ENCODE assay signal across 8 cellular contexts in the genomic region with DNA sequence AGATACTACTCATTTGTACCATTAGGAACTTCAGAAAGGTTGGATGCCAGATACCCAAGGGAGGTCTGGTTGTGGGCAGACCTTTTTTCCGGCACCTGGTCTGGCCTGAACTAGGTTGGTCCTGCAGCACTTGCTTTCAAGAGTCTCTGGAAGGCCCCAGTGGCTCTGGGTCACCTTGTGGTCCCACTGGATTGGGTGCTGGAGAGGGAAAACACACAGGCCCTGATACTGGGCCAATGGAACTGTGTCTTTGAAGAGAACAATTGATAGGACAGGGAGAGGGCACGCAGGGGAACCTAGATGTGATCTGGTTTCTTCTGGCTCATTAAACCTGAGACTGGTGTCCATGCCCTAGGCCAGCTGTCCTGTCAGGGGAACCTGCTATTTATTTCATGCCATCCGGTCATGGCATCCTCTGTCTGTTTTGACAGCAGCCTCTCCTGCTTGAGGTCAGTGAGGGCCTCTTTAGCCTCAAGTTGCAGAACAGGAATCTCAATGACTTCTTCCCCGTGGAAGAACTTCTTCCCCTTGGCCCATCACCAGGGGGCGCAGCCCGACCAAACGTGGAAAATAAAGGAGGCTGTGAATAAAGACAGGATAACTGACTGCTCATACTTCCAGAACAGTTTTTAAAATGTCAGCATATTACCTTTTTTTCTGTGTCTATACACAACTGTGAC. TPM values are rescaled to one million over a fixed set of nuclear protein-coding genes. Genes with fewer than 3 reads are reported as not detected.
DNase-seq lines count a peak whose midpoint lies in the region; ATAC-seq and TF ChIP-seq lines count a peak whose summit lies in the region.

No MANE protein-coding gene starts in this region.

- no peak overlapping the region for H4K5ac ChIP-seq in H9 (ENCODE audit: insufficient read length, low read depth, low read length)

- H3K4me1 Mint-ChIP-seq in H9, result no peaks in the 10 kb centered on the region
- no peaks in the 10 kb centered on the region for H3K4me1 Mint-ChIP-seq in activated CD8-positive, alpha-beta T cell treated with anti-CD3 and anti-CD28 coated beads for 36 hours (ENCODE audit: low read depth)
- H3K4me1 Mint-ChIP-seq in effector memory CD8-positive, alpha-beta T cell (ENCODE audit: low read depth in 2 of 2), result no peaks in the 10 kb centered on the region
- H3K4me1 Mint-ChIP-seq in mesothelial cell of epicardium, result peaks cover 2% of the 10 kb centered on the region

- no peak overlapping the region for H3K27ac ChIP-seq in H9 (ENCODE audit: insufficient read length, low read depth, low read length)

- DNase-seq in AG20443 (ENCODE audit: low spot score), result peak; percentile 90
- peak; percentile 71 for DNase-seq in H9
- DNase-seq in NCI-H774 (lab: John Stamatoyannopoulos, UW), result peak; percentile 67
- DNase-seq in activated CD8-positive, alpha-beta T cell treated with anti-CD3 and anti-CD28 coated beads for 36 hours, result peak; percentile 73
- DNase-seq in effector memory CD8-positive, alpha-beta T cell, result peak; percentile 13 to 34 (median 19)
- DNase-seq in mesothelial cell of epicardium (ENCODE audit: low spot score in 2 of 2, unreplicated experiment in 2 of 2), result peak; percentile 52 to 88
- peak; percentile 40 for DNase-seq in stimulated activated CD8-positive, alpha-beta memory T cell treated with anti-CD3 and anti-CD28 coated beads, Interleukin-7, amount 100 ng/mL, for 24 hours (ENCODE audit: low read depth)

- no peak overlapping the region for H3K4me2 ChIP-seq in H9 (ENCODE audit: insufficient read depth, insufficient read length, low read length)

- H3K9ac ChIP-seq in H9 (ENCODE audit: extremely low read depth, insufficient read length, low read length), result no peak overlapping the region

- no peak overlapping the region for H3K4ac ChIP-seq in H9 (ENCODE audit: low read depth, low read length)

- H3K4me1 ChIP-seq in H9 (ENCODE audit: insufficient read depth, low read length), result no peaks in the 10 kb centered on the region

- no CpG with 5 or more reads among the region's 7 CpGs for WGBS in H9 (ENCODE audit: extremely low coverage, insufficient read length, low lambda C conversion rate)

- H2BK12ac ChIP-seq in H9 (ENCODE audit: insufficient read length, low read depth, low read length), result no peak overlapping the region

- H3K79me2 ChIP-seq in H9 (ENCODE audit: insufficient read depth, low read length), result no peaks in the 10 kb centered on the region

- H2AK5ac ChIP-seq in H9 (ENCODE audit: insufficient read length, low read length), result no peak overlapping the region

- H3K9me3 Mint-ChIP-seq in H9, result no peaks in the 10 kb centered on the region
- no peaks in the 10 kb centered on the region for H3K9me3 Mint-ChIP-seq in activated CD8-positive, alpha-beta T cell treated with anti-CD3 and anti-CD28 coated beads for 36 hours
- H3K9me3 Mint-ChIP-seq in effector memory CD8-positive, alpha-beta T cell, result no peaks in the 10 kb centered on the region
- no peaks in the 10 kb centered on the region for H3K9me3 Mint-ChIP-seq in mesothelial cell of epicardium

- ATAC-seq in activated CD8-positive, alpha-beta T cell treated with anti-CD3 and anti-CD28 coated beads for 36 hours, result no peak
- no peak for ATAC-seq in effector memory CD8-positive, alpha-beta T cell (replicated peaks)
- no peak for ATAC-seq in GM21723 (IDR thresholded peaks at IDR 0.05; ENCODE audit: unreplicated experiment)

- no peaks in the 10 kb centered on the region for H3K79me1 ChIP-seq in H9 (ENCODE audit: insufficient read depth, low read depth, low read length, poor library complexity, severe bottlenecking)

- no peak overlapping the region for H4K8ac ChIP-seq in H9 (replicated peaks; ENCODE audit: insufficient read length, low read depth, low read length)

- no peak overlapping the region for H3K18ac ChIP-seq in H9 (ENCODE audit: insufficient read length, low read depth, low read length)

- H4K91ac ChIP-seq in H9 (ENCODE audit: insufficient read length, low read depth, low read length), result no peak overlapping the region

- H3K23ac ChIP-seq in H9 (ENCODE audit: insufficient read length, low read depth, low read length), result no peak overlapping the region

- no peak overlapping the region for H2BK5ac ChIP-seq in H9 (ENCODE audit: insufficient read length, low read length)

- no peak overlapping the region; a peak in 1 of 7 replicates for H3K27ac Mint-ChIP-seq in H9
- H3K27ac Mint-ChIP-seq in activated CD8-positive, alpha-beta T cell treated with anti-CD3 and anti-CD28 coated beads for 36 hours, result no peak overlapping the region
- peak overlapping the region in 1 of 2 donors; percentile 68 for H3K27ac Mint-ChIP-seq in effector memory CD8-positive, alpha-beta T cell
- H3K27ac Mint-ChIP-seq in mesothelial cell of epicardium, result peak overlapping the region; percentile 19

- POLR2A ChIA-PET in activated CD8-positive, alpha-beta T cell treated with anti-CD3 and anti-CD28 coated beads for 36 hours (lab: Charles Lee), result no interaction called here

- no peaks in the 10 kb centered on the region for H3K23me2 ChIP-seq in H9 (ENCODE audit: insufficient read length, low read depth, low read length, poor library complexity, severe bottlenecking)

- H3K36me3 Mint-ChIP-seq in H9 (ENCODE audit: insufficient read depth in 1 of 3, low read depth in 3 of 3), result peaks cover 24 to 64% (median 62%) of the 10 kb centered on the region in 3 experiments
- H3K36me3 Mint-ChIP-seq in activated CD8-positive, alpha-beta T cell treated with anti-CD3 and anti-CD28 coated beads for 36 hours (ENCODE audit: low read depth), result peaks cover 27% of the 10 kb centered on the region
- peaks cover 54% of the 10 kb centered on the region for H3K36me3 Mint-ChIP-seq in effector memory CD8-positive, alpha-beta T cell (ENCODE audit: insufficient read depth)
- peaks cover 29% of the 10 kb centered on the region for H3K36me3 Mint-ChIP-seq in mesothelial cell of epicardium

- intact Hi-C loops in activated CD8-positive, alpha-beta T cell treated with anti-CD3 and anti-CD28 coated beads for 36 hours (cut with micrococcal nuclease), result loop anchor here (1.0 kb wide), 1 partner anchor 91 kb away; no protein-coding TSS in a partner anchor

- H3K4me3 Mint-ChIP-seq in H9 (no peak overlapping the region), mesothelial cell of epicardium (no peak overlapping the region)
- no peak overlapping the region for H3K4me3 Mint-ChIP-seq in activated CD8-positive, alpha-beta T cell treated with anti-CD3 and anti-CD28 coated beads for 36 hours
- H3K4me3 Mint-ChIP-seq in effector memory CD8-positive, alpha-beta T cell, result no peak overlapping the region

- no peak overlapping the region for H2BK20ac ChIP-seq in H9 (ENCODE audit: low read depth, low read length, poor library complexity, severe bottlenecking)

- CTCF ChIA-PET in activated CD8-positive, alpha-beta T cell treated with anti-CD3 and anti-CD28 coated beads for 36 hours (lab: Charles Lee), result interaction anchor here (1.0 to 2.8 kb wide), 2 partner anchors 13 to 29 kb away, joined by 3 to 22 read pairs; no protein-coding TSS in a partner anchor

- no peak overlapping the region for H3K14ac ChIP-seq in H9 (ENCODE audit: insufficient read depth, low read length)

- H2BK120ac ChIP-seq in H9 (ENCODE audit: low read depth, low read length, poor library complexity, severe bottlenecking), result no peak overlapping the region

- TF ChIP-seq CTCF in H9 (conservative IDR thresholded peaks at IDR 0.05) (peak; percentile 94), mesothelial cell of epicardium (IDR thresholded peaks at IDR 0.05; ENCODE audit: unreplicated experiment) (peak; percentile 81)
- TF ChIP-seq CTCF in activated CD8-positive, alpha-beta T cell treated with anti-CD3 and anti-CD28 coated beads for 36 hours (IDR thresholded peaks at IDR 0.05), result peak; percentile 73

- no peak overlapping the region for H2AFZ ChIP-seq in H9 (ENCODE audit: low read length)

- H3K9me3 ChIP-seq in H9 (ENCODE audit: control insufficient read depth, low read depth, low read length), result no peaks in the 10 kb centered on the region

- H3K27me3 Mint-ChIP-seq in H9 (ENCODE audit: low read depth), result no peaks in the 10 kb centered on the region
- H3K27me3 Mint-ChIP-seq in activated CD8-positive, alpha-beta T cell treated with anti-CD3 and anti-CD28 coated beads for 36 hours, result no peaks in the 10 kb centered on the region
- H3K27me3 Mint-ChIP-seq in effector memory CD8-positive, alpha-beta T cell, result no peaks in the 10 kb centered on the region
- no peaks in the 10 kb centered on the region for H3K27me3 Mint-ChIP-seq in mesothelial cell of epicardium (ENCODE audit: low read depth)

- no peak overlapping the region for H3T11ph ChIP-seq in H9 (ENCODE audit: low read length)

- H3K27me3 ChIP-seq in H9 (ENCODE audit: insufficient read depth, low read length), result no peaks in the 10 kb centered on the region

- H3K56ac ChIP-seq in H9 (ENCODE audit: insufficient read length, low read depth, low read length), result no peak overlapping the region

- no peak overlapping the region for H2BK15ac ChIP-seq in H9 (ENCODE audit: low read depth, low read length)

- H4K20me1 ChIP-seq in H9 (ENCODE audit: control insufficient read depth, insufficient read depth, insufficient read length), result no peaks in the 10 kb centered on the region

RNA-seq across cellular contexts. Expression of a gene that starts 25.0 kb away (rescaled TPM):
- total RNA-seq in H9 (2021) (30.4 and 32.9 TPM in 2 replicates), mesothelial cell of epicardium (32.1 to 38.9 TPM (median 36.5 TPM) in 3 replicates)
- 10 to 100 TPM; 40.0 to 42.3 TPM for total RNA-seq in activated CD8-positive, alpha-beta T cell treated with anti-CD3 and anti-CD28 coated beads for 36 hours

Comparison
In these comparisons a context has a peak if more than half of its experiments do, and no peak if none do; other contexts are left out.
1. DNase-seq: peak in every context shown above with its lines; median percentile 90 in AG20443; 73 in activated CD8-positive, alpha-beta T cell treated with anti-CD3 and anti-CD28 coated beads for 36 hours; 71 in H9; 70 in mesothelial cell of epicardium; 67 in NCI-H774; 40 in stimulated activated CD8-positive, alpha-beta memory T cell treated with anti-CD3 and anti-CD28 coated beads, Interleukin-7, amount 100 ng/mL, for 24 hours; 19 in effector memory CD8-positive, alpha-beta T cell.